In genomic region chr5:179964015-179964414, GRCh38 we compare ENCODE assay signal across 17 cellular contexts. TPM values are rescaled to one million over a fixed set of nuclear protein-coding genes. Genes with fewer than 3 reads are reported as not detected.
DNase-seq lines count a peak whose midpoint lies in the region; ATAC-seq, FAIRE-seq and TF ChIP-seq lines count a peak whose summit lies in the region.
"Had no signal": no experiment of that assay in that cellular context is flagged by ENCODE, and none has a peak within 500 bp of the region (broad histone marks: within the 10 kb centered on the region; RNA-seq: fewer than 3 reads in every experiment).

No MANE protein-coding gene starts in this region.

- no peaks in the 10 kb centered on the region for H3K36me3 ChIP-seq in OCI-LY3 (replicated peaks; ENCODE audit: low read depth, low read length)

- no peaks in the 10 kb centered on the region for H3K4me1 Mint-ChIP-seq in activated CD8-positive, alpha-beta T cell treated with anti-CD3 and anti-CD28 coated beads for 36 hours (ENCODE audit: low read depth)
- H3K4me1 Mint-ChIP-seq: CD4-positive, CD25-positive, alpha-beta regulatory T cell had no signal

- no peak for FAIRE-seq in RCC 7860 (lab: Jason Lieb, UNC)
- FAIRE-seq: HepG2 had no signal

- no peaks in the 10 kb centered on the region for H3K27me3 Mint-ChIP-seq in activated CD8-positive, alpha-beta T cell treated with anti-CD3 and anti-CD28 coated beads for 36 hours
- H3K27me3 Mint-ChIP-seq: CD4-positive, CD25-positive, alpha-beta regulatory T cell had no signal

- H3K4me3 ChIP-seq in OCI-LY3 (ENCODE audit: low read length), result no peak overlapping the region
- H3K4me3 ChIP-seq: HAP-1, K562 had no signal

- no peak overlapping the region for H3K27ac Mint-ChIP-seq in activated CD8-positive, alpha-beta T cell treated with anti-CD3 and anti-CD28 coated beads for 36 hours
- H3K27ac Mint-ChIP-seq: CD4-positive, CD25-positive, alpha-beta regulatory T cell had no signal

- POLR2A ChIA-PET in activated CD8-positive, alpha-beta T cell treated with anti-CD3 and anti-CD28 coated beads for 36 hours (lab: Charles Lee), result no interaction called here

- intact Hi-C loops in activated CD8-positive, alpha-beta T cell treated with anti-CD3 and anti-CD28 coated beads for 36 hours (cut with micrococcal nuclease), result no loop called here

- peak overlapping the region; percentile 56; the same call in 1 of the 2 replicates for H2AFZ ChIP-seq in OCI-LY3 (ENCODE audit: low read depth, low read length)

- H3K79me2 ChIP-seq in OCI-LY3 (ENCODE audit: low read length), result no peaks in the 10 kb centered on the region

- no peak for TF ChIP-seq CTCF in OCI-LY3 (IDR thresholded peaks at IDR 0.05; ENCODE audit: low read depth, low read length)
- no peak for TF ChIP-seq CTCF in activated CD8-positive, alpha-beta T cell treated with anti-CD3 and anti-CD28 coated beads for 36 hours (IDR thresholded peaks at IDR 0.05)

- no peaks in the 10 kb centered on the region for H3K27me3 ChIP-seq in OCI-LY3 (ENCODE audit: low read depth, low read length)

- H3K27ac ChIP-seq in OCI-LY3 (ENCODE audit: low read length), result no peak overlapping the region
- peak overlapping the region; percentile 78 for H3K27ac ChIP-seq in cingulate gyrus (ENCODE audit: low read depth, low read length)

- no peaks in the 10 kb centered on the region for H4K20me1 ChIP-seq in OCI-LY3 (ENCODE audit: insufficient read depth, low read length)

- no peaks in the 10 kb centered on the region for H3K9me3 Mint-ChIP-seq in activated CD8-positive, alpha-beta T cell treated with anti-CD3 and anti-CD28 coated beads for 36 hours
- H3K9me3 Mint-ChIP-seq: CD4-positive, CD25-positive, alpha-beta regulatory T cell had no signal

- H3K36me3 Mint-ChIP-seq in activated CD8-positive, alpha-beta T cell treated with anti-CD3 and anti-CD28 coated beads for 36 hours (ENCODE audit: low read depth), result peaks cover 17% of the 10 kb centered on the region

- ATAC-seq in activated CD8-positive, alpha-beta T cell treated with anti-CD3 and anti-CD28 coated beads for 36 hours, result no peak
- ATAC-seq in GM18502 (IDR thresholded peaks at IDR 0.05; ENCODE audit: poor library complexity, unreplicated experiment), result no peak
- ATAC-seq: HepG2, K562 had no signal

- no peak overlapping the region for H3K9ac ChIP-seq in OCI-LY3 (ENCODE audit: low read length)

- H3K4me1 ChIP-seq in OCI-LY3 (ENCODE audit: low read length), result peaks cover 33% of the 10 kb centered on the region
- H3K4me1 ChIP-seq: HAP-1 had no signal

- CTCF ChIA-PET in activated CD8-positive, alpha-beta T cell treated with anti-CD3 and anti-CD28 coated beads for 36 hours (lab: Charles Lee), result no interaction called here

- no peak overlapping the region for H3K4me3 Mint-ChIP-seq in activated CD8-positive, alpha-beta T cell treated with anti-CD3 and anti-CD28 coated beads for 36 hours
- H3K4me3 Mint-ChIP-seq: CD4-positive, CD25-positive, alpha-beta regulatory T cell had no signal

- H3K4me2 ChIP-seq in OCI-LY3 (ENCODE audit: low read length), result no peak overlapping the region

- DNase-seq in medulla oblongata (ENCODE audit: extremely low spot score) (peak; percentile 54), superior temporal gyrus (ENCODE audit: extremely low spot score) (peak; percentile 60), RCC 7860 (ENCODE audit: low spot score) (no peak)
- DNase-seq in activated CD8-positive, alpha-beta T cell treated with anti-CD3 and anti-CD28 coated beads for 36 hours, result no peak
- DNase-seq: CD4-positive, CD25-positive, alpha-beta regulatory T cell; MM.1S; NCI-H1048; NCI-H1417 treated with DMSO at 0.1 percent for 48 hours; NCI-H187; NCI-H526; SIG-M5 had no signal

- no peaks in the 10 kb centered on the region for H3K9me3 ChIP-seq in OCI-LY3 (ENCODE audit: insufficient read depth, low read length)
- H3K9me3 ChIP-seq: HAP-1 had no signal

RNA-seq across cellular contexts. Expression of gene TBC1D9B, which starts 56.3 kb away (rescaled TPM):
- total RNA-seq in activated CD8-positive, alpha-beta T cell treated with anti-CD3 and anti-CD28 coated beads for 36 hours, result 10 to 100 TPM; 92.4 to 94.6 TPM

Comparison
In these comparisons a context has a peak if more than half of its experiments do, and no peak if none do; other contexts are left out.
1. DNase-seq: peak in medulla oblongata (single experiment) and superior temporal gyrus (single experiment); none in RCC 7860 (single experiment) and activated CD8-positive, alpha-beta T cell treated with anti-CD3 and anti-CD28 coated beads for 36 hours (single experiment).